Comparison of ENCODE assay signal across 1 cellular context in the genomic region with DNA sequence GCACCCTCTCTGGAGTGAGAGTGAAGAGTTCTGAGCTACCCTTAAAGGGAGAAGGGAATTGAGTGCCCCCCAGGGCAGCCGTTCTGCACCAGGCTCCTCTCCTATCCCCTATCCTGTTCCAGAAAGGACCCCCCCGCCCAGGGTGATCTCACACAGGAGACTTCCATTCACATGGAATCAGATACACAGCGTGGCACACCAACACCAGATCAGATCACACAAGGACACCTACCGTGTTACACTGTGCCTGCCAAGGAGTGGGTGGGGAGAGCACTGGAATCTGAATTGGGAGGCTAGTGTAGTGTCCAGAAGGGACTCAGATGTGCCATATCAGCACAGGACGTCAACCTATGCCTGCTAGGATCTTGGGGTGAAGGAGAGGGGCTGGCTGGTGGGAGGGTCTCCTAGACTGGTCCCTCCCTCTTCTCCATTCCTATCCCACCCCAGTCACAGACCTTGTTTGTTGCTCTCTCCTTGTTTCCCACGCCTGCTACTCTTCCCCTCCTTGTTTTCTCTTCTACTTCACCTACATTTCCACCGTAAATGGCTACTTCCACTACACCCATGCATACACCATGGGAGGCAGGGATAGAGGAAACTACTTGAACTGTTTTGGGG.
TF ChIP-seq lines count a peak whose summit lies in the region.

No MANE protein-coding gene starts in this region.

TF ChIP-seq in SK-N-SH treated with all-trans-retinoic acid at 6 μM for 48 hours, 23 proteins besides CTCF, POLR2A, EP300 and RAD21 (continued from another document):
- TF ChIP-seq, protein P1, sequence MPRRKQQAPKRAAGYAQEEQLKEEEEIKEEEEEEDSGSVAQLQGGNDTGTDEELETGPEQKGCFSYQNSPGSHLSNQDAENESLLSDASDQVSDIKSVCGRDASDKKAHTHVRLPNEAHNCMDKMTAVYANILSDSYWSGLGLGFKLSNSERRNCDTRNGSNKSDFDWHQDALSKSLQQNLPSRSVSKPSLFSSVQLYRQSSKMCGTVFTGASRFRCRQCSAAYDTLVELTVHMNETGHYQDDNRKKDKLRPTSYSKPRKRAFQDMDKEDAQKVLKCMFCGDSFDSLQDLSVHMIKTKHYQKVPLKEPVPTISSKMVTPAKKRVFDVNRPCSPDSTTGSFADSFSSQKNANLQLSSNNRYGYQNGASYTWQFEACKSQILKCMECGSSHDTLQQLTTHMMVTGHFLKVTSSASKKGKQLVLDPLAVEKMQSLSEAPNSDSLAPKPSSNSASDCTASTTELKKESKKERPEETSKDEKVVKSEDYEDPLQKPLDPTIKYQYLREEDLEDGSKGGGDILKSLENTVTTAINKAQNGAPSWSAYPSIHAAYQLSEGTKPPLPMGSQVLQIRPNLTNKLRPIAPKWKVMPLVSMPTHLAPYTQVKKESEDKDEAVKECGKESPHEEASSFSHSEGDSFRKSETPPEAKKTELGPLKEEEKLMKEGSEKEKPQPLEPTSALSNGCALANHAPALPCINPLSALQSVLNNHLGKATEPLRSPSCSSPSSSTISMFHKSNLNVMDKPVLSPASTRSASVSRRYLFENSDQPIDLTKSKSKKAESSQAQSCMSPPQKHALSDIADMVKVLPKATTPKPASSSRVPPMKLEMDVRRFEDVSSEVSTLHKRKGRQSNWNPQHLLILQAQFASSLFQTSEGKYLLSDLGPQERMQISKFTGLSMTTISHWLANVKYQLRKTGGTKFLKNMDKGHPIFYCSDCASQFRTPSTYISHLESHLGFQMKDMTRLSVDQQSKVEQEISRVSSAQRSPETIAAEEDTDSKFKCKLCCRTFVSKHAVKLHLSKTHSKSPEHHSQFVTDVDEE (CRISPR knock-in tag; IDR thresholded peaks at IDR 0.05): no peak
- TF ChIP-seq ZFP30 (CRISPR knock-in tag; IDR thresholded peaks at IDR 0.05): no peak
- no peak for TF ChIP-seq RARB (CRISPR knock-in tag; IDR thresholded peaks at IDR 0.05)
